Comparison of ENCODE assay signal across 9 cellular contexts in the genomic region with DNA sequence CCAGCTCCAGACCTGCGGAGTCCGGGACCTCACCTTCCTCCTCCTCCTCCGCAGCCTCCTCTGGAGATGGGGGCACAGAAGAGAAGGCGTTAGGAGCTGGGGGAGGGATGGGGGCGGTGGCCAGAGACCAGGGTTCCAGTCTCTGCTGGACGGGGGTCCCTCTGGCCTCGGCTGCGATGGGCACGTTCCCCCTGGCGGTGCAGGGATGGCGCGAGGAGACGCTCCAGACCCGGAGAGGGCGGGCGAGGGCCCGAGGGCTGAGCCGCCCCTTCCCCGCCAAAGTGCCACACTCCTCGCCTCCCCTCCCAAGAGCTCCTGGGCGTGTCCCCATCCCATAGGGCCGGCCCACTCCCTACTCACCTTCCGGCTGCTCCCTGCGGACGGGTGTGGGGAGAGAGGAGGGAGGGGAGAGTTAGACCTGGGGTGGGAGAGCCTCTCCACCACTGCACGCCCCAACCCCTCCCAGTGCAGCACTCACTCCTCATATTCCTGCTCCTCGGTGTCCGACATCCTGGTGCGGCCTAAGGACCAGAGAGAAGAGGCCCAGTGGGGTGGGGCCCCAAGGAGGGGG.
DNase-seq lines count a peak whose midpoint lies in the region; ATAC-seq and TF ChIP-seq lines count a peak whose summit lies in the region.
"Had no signal": no experiment of that assay in that cellular context is flagged by ENCODE, and none has a peak within 500 bp of the region (broad histone marks: within the 10 kb centered on the region; RNA-seq: fewer than 3 reads in every experiment).

No MANE protein-coding gene starts in this region.

- peak; percentile 95 for DNase-seq in ELF-1 (ENCODE audit: low read depth, low spot score)
- DNase-seq in NCI-H1436 (lab: John Stamatoyannopoulos, UW) = peak; percentile 92
- DNase-seq in WERI-Rb-1 = peak; percentile 87
- peak; percentile 57 for DNase-seq in nephron progenitor cell
- DNase-seq: spleen had no signal

- peaks cover 5% of the 10 kb centered on the region for H3K36me3 Mint-ChIP-seq in nephron progenitor cell (ENCODE audit: low read depth)

- H3K27me3 Mint-ChIP-seq in nephron progenitor cell (ENCODE audit: low read depth, poor library complexity) = peaks cover 57% of the 10 kb centered on the region

- peaks cover 28% of the 10 kb centered on the region for H3K4me1 Mint-ChIP-seq in nephron progenitor cell

- H3K27me3 ChIP-seq in WERI-Rb-1 (ENCODE audit: insufficient read depth, low read depth, severe bottlenecking) = no peaks in the 10 kb centered on the region

- peak overlapping the region; percentile 28 for H3K4me3 Mint-ChIP-seq in nephron progenitor cell

- ATAC-seq in GM19467 (IDR thresholded peaks at IDR 0.05; ENCODE audit: unreplicated experiment) (no peak), GM19463 (IDR thresholded peaks at IDR 0.05; ENCODE audit: unreplicated experiment) (no peak), GM21423 (IDR thresholded peaks at IDR 0.05; ENCODE audit: unreplicated experiment) (no peak), GM18867 (IDR thresholded peaks at IDR 0.05; ENCODE audit: unreplicated experiment) (no peak)

- TF ChIP-seq CTCF in WERI-Rb-1 (IDR thresholded peaks at IDR 0.05; ENCODE audit: low read depth, low read length) = no peak
- no peak for TF ChIP-seq CTCF in nephron progenitor cell (IDR thresholded peaks at IDR 0.05)

- H3K27ac Mint-ChIP-seq in nephron progenitor cell = no peak overlapping the region

- H3K36me3 ChIP-seq in WERI-Rb-1 = peaks cover 4% of the 10 kb centered on the region; the same call in 1 of the 2 replicates
- H3K36me3 ChIP-seq: spleen had no signal

- peaks cover 9% of the 10 kb centered on the region for H3K9me3 ChIP-seq in WERI-Rb-1 (ENCODE audit: severe bottlenecking)

- peaks cover 3% of the 10 kb centered on the region for H3K9me3 Mint-ChIP-seq in nephron progenitor cell

- peak overlapping the region; percentile 65 for H3K4me3 ChIP-seq in WERI-Rb-1 (ENCODE audit: low read depth, low read length)

- peak overlapping the region; percentile 61 for H3K27ac ChIP-seq in WERI-Rb-1
- H3K27ac ChIP-seq: spleen had no signal
